Comparison of ENCODE assay signal across 22 cellular contexts in genomic region chr10:7585228-7585627, GRCh38.
A peak's percentile ranks its signal among the peaks of the same experiment; 100 is the strongest.
DNase-seq lines count a peak whose midpoint lies in the region; ATAC-seq lines count a peak whose summit lies in the region.
"Had no signal": no experiment of that assay in that cellular context is flagged by ENCODE, and none has a peak within 500 bp of the region (broad histone marks: within the 10 kb centered on the region; RNA-seq: fewer than 3 reads in every experiment).

No MANE protein-coding gene starts in this region.

- H3K4me3 ChIP-seq in naive thymus-derived CD4-positive, alpha-beta T cell (ENCODE audit: low read length), result no peak overlapping the region
- H3K4me3 ChIP-seq: A549, BLaER1, GM12878, GM23248, HAP-1 had no signal

- POLR2A ChIA-PET in activated CD4-positive, alpha-beta T cell treated with anti-CD3 and anti-CD28 coated beads, Interleukin-2, amount 10 ng/mL, durations not matched to agents 7 days and 5 days (lab: Charles Lee), result no interaction called here
- POLR2A ChIA-PET in T-cell (lab: Charles Lee), result no interaction called here
- POLR2A ChIA-PET in naive thymus-derived CD4-positive, alpha-beta T cell (lab: Charles Lee), result no interaction called here

- H3K4me3 Mint-ChIP-seq in activated CD4-positive, alpha-beta T cell treated with anti-CD3 and anti-CD28 coated beads, Interleukin-2, amount 10 ng/mL, durations not matched to agents 7 days and 5 days, result no peak overlapping the region
- no peak overlapping the region for H3K4me3 Mint-ChIP-seq in activated naive CD4-positive, alpha-beta T cell treated with anti-CD3 and anti-CD28 coated beads, Interleukin-2, amount 50 U/mL, for 24 hours
- H3K4me3 Mint-ChIP-seq in T-cell, result no peak overlapping the region
- peak overlapping the region in 1 of 10 donors; percentile 2 for H3K4me3 Mint-ChIP-seq in naive thymus-derived CD4-positive, alpha-beta T cell
- H3K4me3 Mint-ChIP-seq: CD8-positive, alpha-beta memory T cell had no signal

- H3K4me1 Mint-ChIP-seq in activated CD4-positive, alpha-beta T cell treated with anti-CD3 and anti-CD28 coated beads, Interleukin-2, amount 10 ng/mL, durations not matched to agents 7 days and 5 days, result peaks cover 10% of the 10 kb centered on the region
- peaks cover 11% of the 10 kb centered on the region for H3K4me1 Mint-ChIP-seq in activated naive CD4-positive, alpha-beta T cell treated with anti-CD3 and anti-CD28 coated beads, Interleukin-2, amount 50 U/mL, for 24 hours
- peaks cover 9 to 11% (median 11%) of the 10 kb centered on the region in 3 donors for H3K4me1 Mint-ChIP-seq in T-cell
- peaks cover 1 to 10% (median 9%) of the 10 kb centered on the region in 7 donors for H3K4me1 Mint-ChIP-seq in naive thymus-derived CD4-positive, alpha-beta T cell
- H3K4me1 Mint-ChIP-seq: CD14-positive monocyte had no signal

- peak; percentile 12 for DNase-seq in activated CD4-positive, alpha-beta T cell treated with anti-CD3 and anti-CD28 coated beads, Interleukin-2, amount 10 ng/mL, durations not matched to agents 7 days and 5 days
- DNase-seq in activated CD4-positive, alpha-beta T cell treated with anti-CD3 and anti-CD28 coated beads, Interleukin-2, amount 50 U/mL, for 4 hours, result no peak
- no peak for DNase-seq in activated naive CD4-positive, alpha-beta T cell treated with anti-CD3 and anti-CD28 coated beads, Interleukin-2, amount 50 U/mL, for 16 hours
- DNase-seq in T-cell, result peak in 4 of 34 experiments; percentile 5 to 12 (median 10)
- DNase-seq in naive thymus-derived CD4-positive, alpha-beta T cell, result peak in 5 of 9 donors; percentile 3 to 37 (median 12)
- no peak for DNase-seq in Kasumi-1 (lab: John Stamatoyannopoulos, UW)
- no peak for DNase-seq in NCI-H2029 treated with DMSO at 0.1 percent for 48 hours (lab: John Stamatoyannopoulos, UW)
- DNase-seq: CD8-positive, alpha-beta memory T cell; COR-L47; DMS 273 treated with DMSO at 0.1 percent for 48 hours; DMS53; DND-41; EL; GM23248 had no signal

- H3K9me3 Mint-ChIP-seq in activated CD4-positive, alpha-beta T cell treated with anti-CD3 and anti-CD28 coated beads, Interleukin-2, amount 10 ng/mL, durations not matched to agents 7 days and 5 days, result no peaks in the 10 kb centered on the region
- H3K9me3 Mint-ChIP-seq in activated naive CD4-positive, alpha-beta T cell treated with anti-CD3 and anti-CD28 coated beads, Interleukin-2, amount 50 U/mL, for 24 hours, result no peaks in the 10 kb centered on the region
- no peaks in the 10 kb centered on the region for H3K9me3 Mint-ChIP-seq in T-cell
- no peaks in the 10 kb centered on the region for H3K9me3 Mint-ChIP-seq in naive thymus-derived CD4-positive, alpha-beta T cell
- H3K9me3 Mint-ChIP-seq: CD14-positive monocyte had no signal

- no peaks in the 10 kb centered on the region for H3K27me3 Mint-ChIP-seq in activated CD4-positive, alpha-beta T cell treated with anti-CD3 and anti-CD28 coated beads, Interleukin-2, amount 10 ng/mL, durations not matched to agents 7 days and 5 days
- no peaks in the 10 kb centered on the region for H3K27me3 Mint-ChIP-seq in activated naive CD4-positive, alpha-beta T cell treated with anti-CD3 and anti-CD28 coated beads, Interleukin-2, amount 50 U/mL, for 24 hours
- peaks cover 0 to 4% of the 10 kb centered on the region in 2 donors for H3K27me3 Mint-ChIP-seq in T-cell
- peaks cover 0 to 8% (median 0%) of the 10 kb centered on the region in 5 donors for H3K27me3 Mint-ChIP-seq in naive thymus-derived CD4-positive, alpha-beta T cell

- H3K27ac ChIP-seq in naive thymus-derived CD4-positive, alpha-beta T cell (ENCODE audit: low read depth, low read length), result no peak overlapping the region
- H3K27ac ChIP-seq: 22Rv1, A549, BLaER1, GM23248 had no signal

- CTCF ChIA-PET in activated CD4-positive, alpha-beta T cell treated with anti-CD3 and anti-CD28 coated beads, Interleukin-2, amount 10 ng/mL, durations not matched to agents 7 days and 5 days (lab: Charles Lee), result no interaction called here
- CTCF ChIA-PET in T-cell (lab: Charles Lee), result no interaction called here
- CTCF ChIA-PET in naive thymus-derived CD4-positive, alpha-beta T cell (lab: Charles Lee), result interaction anchor here (0.8 to 1.0 kb wide), 2 partner anchors 16 to 92 kb away, joined by 3 read pairs; no protein-coding TSS in a partner anchor

- H3K27ac Mint-ChIP-seq in activated CD4-positive, alpha-beta T cell treated with anti-CD3 and anti-CD28 coated beads, Interleukin-2, amount 10 ng/mL, durations not matched to agents 7 days and 5 days, result no peak overlapping the region
- H3K27ac Mint-ChIP-seq in activated naive CD4-positive, alpha-beta T cell treated with anti-CD3 and anti-CD28 coated beads, Interleukin-2, amount 50 U/mL, for 24 hours, result peak overlapping the region; percentile 2
- H3K27ac Mint-ChIP-seq in T-cell, result peak overlapping the region in 1 of 2 donors; percentile 51
- H3K27ac Mint-ChIP-seq in naive thymus-derived CD4-positive, alpha-beta T cell, result peak overlapping the region in 1 of 9 donors; percentile 6
- H3K27ac Mint-ChIP-seq: CD14-positive monocyte; CD8-positive, alpha-beta memory T cell had no signal

- H3K9me3 ChIP-seq in naive thymus-derived CD4-positive, alpha-beta T cell (ENCODE audit: control insufficient read depth in 2 of 3, low read length in 3 of 3), result no peaks in the 10 kb centered on the region
- H3K9me3 ChIP-seq: A549, BLaER1, HAP-1 had no signal

- intact Hi-C loops in naive thymus-derived CD4-positive, alpha-beta T cell (cut with micrococcal nuclease), result no loop called here

- H3K27me3 ChIP-seq in naive thymus-derived CD4-positive, alpha-beta T cell (ENCODE audit: control insufficient read depth in 2 of 2, insufficient read depth in 2 of 2, low read length in 2 of 2), result no peaks in the 10 kb centered on the region
- H3K27me3 ChIP-seq: BLaER1 had no signal

- no peaks in the 10 kb centered on the region for H3K4me1 ChIP-seq in naive thymus-derived CD4-positive, alpha-beta T cell (ENCODE audit: control insufficient read depth in 2 of 2, insufficient read depth in 2 of 2, low read length in 2 of 2)
- H3K4me1 ChIP-seq: A549, BLaER1, HAP-1 had no signal

- no peaks in the 10 kb centered on the region for H3K36me3 Mint-ChIP-seq in activated CD4-positive, alpha-beta T cell treated with anti-CD3 and anti-CD28 coated beads, Interleukin-2, amount 10 ng/mL, durations not matched to agents 7 days and 5 days (ENCODE audit: low read depth)
- H3K36me3 Mint-ChIP-seq in activated naive CD4-positive, alpha-beta T cell treated with anti-CD3 and anti-CD28 coated beads, Interleukin-2, amount 50 U/mL, for 24 hours, result no peaks in the 10 kb centered on the region
- H3K36me3 Mint-ChIP-seq in T-cell, result no peaks in the 10 kb centered on the region
- no peaks in the 10 kb centered on the region for H3K36me3 Mint-ChIP-seq in naive thymus-derived CD4-positive, alpha-beta T cell
- H3K36me3 Mint-ChIP-seq: CD14-positive monocyte; CD8-positive, alpha-beta memory T cell had no signal

- H3K36me3 ChIP-seq in naive thymus-derived CD4-positive, alpha-beta T cell (ENCODE audit: control insufficient read depth in 2 of 3, insufficient read depth in 3 of 3, low read length in 3 of 3), result no peaks in the 10 kb centered on the region
- H3K36me3 ChIP-seq: BLaER1, HAP-1 had no signal

- peak in 3 of 4 experiments; percentile 57 to 67 (median 59) for ATAC-seq in T-cell (replicated peaks in 1 of 4)
- ATAC-seq in naive thymus-derived CD4-positive, alpha-beta T cell, result peak; percentile 26
- ATAC-seq: GM12878, HepG2 had no signal

Comparison
In these comparisons a context has a peak if more than half of its experiments do, and no peak if none do; other contexts are left out.
1. DNase-seq: peak in activated CD4-positive, alpha-beta T cell treated with anti-CD3 and anti-CD28 coated beads, Interleukin-2, amount 10 ng/mL, durations not matched to agents 7 days and 5 days (single experiment) and naive thymus-derived CD4-positive, alpha-beta T cell (5 of 9); none in activated CD4-positive, alpha-beta T cell treated with anti-CD3 and anti-CD28 coated beads, Interleukin-2, amount 50 U/mL, for 4 hours (0 of 2), activated naive CD4-positive, alpha-beta T cell treated with anti-CD3 and anti-CD28 coated beads, Interleukin-2, amount 50 U/mL, for 16 hours (single experiment), Kasumi-1 (0 of 2) and NCI-H2029 treated with DMSO at 0.1 percent for 48 hours (single experiment).